Comparison of ENCODE assay signal across 8 cellular contexts in the genomic region with DNA sequence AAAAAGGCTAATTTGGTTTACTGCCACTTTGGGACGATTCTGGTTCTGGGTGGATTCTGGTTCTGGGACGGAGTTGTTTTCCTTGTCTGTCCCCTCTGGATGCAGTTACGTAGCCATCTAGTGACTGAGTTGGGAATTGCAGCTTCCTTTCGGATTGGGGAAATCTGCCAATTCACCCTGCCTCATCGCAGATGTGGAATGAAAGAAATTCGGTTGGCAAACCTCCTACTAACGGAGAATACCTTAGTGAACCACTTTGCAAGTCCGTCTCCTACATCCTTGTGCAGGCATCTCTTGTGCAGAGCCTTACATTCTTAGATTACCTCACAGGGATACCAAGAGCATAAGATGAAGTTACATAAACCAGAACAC. TPM values are rescaled to one million over a fixed set of nuclear protein-coding genes. Genes with fewer than 3 reads are reported as not detected.
DNase-seq lines count a peak whose midpoint lies in the region; ATAC-seq and TF ChIP-seq lines count a peak whose summit lies in the region.

No MANE protein-coding gene starts in this region.

- TF ChIP-seq POLR2A in gastroesophageal sphincter (IDR thresholded peaks at IDR 0.05) (no peak), suprapubic skin (IDR thresholded peaks at IDR 0.05) (no peak)

- H3K27me3 ChIP-seq in SJCRH30 (no peaks in the 10 kb centered on the region), gastroesophageal sphincter (no peaks in the 10 kb centered on the region), suprapubic skin (no peaks in the 10 kb centered on the region)

- DNase-seq in DMS53 treated with DMSO at 0.1 percent for 48 hours (lab: John Stamatoyannopoulos, UW; ENCODE audit: unreplicated experiment) (peak; percentile 42), LNCaP clone FGC (ENCODE audit: low read depth) (peak; percentile 61), SJCRH30 (peak; percentile 49 to 85), nucleus accumbens (lab: John Stamatoyannopoulos, UW) (peak in 51 of 56 donors; percentile 4 to 85 (median 54)), suprapubic skin (ENCODE audit: low spot score in 2 of 2) (peak; percentile 75 to 80)
- peak; percentile 63 for DNase-seq in activated naive CD4-positive, alpha-beta T cell treated with Interleukin-2 at 50 U/mL for 16 hours

- no peaks in the 10 kb centered on the region for H3K9me3 ChIP-seq in SJCRH30 (replicated peaks)
- no peaks in the 10 kb centered on the region for H3K9me3 ChIP-seq in gastroesophageal sphincter
- no peaks in the 10 kb centered on the region for H3K9me3 ChIP-seq in suprapubic skin

- TF ChIP-seq CTCF in LNCaP clone FGC (IDR thresholded peaks at IDR 0.05; ENCODE audit: control insufficient read depth, extremely low read depth, insufficient read depth) (peak; percentile 97), gastroesophageal sphincter (IDR thresholded peaks at IDR 0.05) (peak; percentile 92 to 97 (median 96)), suprapubic skin (IDR thresholded peaks at IDR 0.05) (peak; percentile 85 to 94)

- H3K4me1 ChIP-seq in SJCRH30 (no peaks in the 10 kb centered on the region), gastroesophageal sphincter (peaks cover 0 to 10% (median 0%) of the 10 kb centered on the region in 3 donors), suprapubic skin (peaks cover 17% of the 10 kb centered on the region)

- H3K36me3 ChIP-seq in SJCRH30 (no peaks in the 10 kb centered on the region), gastroesophageal sphincter (no peaks in the 10 kb centered on the region), suprapubic skin (no peaks in the 10 kb centered on the region)

- WGBS in gastroesophageal sphincter (ENCODE audit: low coverage in 1 of 2), 2 donors = 0 to 3% methylated on average over 5 to 6 of the region's 8 CpGs
- WGBS in suprapubic skin = 0% methylated on average over 8 of the region's 8 CpGs

- no peak for TF ChIP-seq EP300 in gastroesophageal sphincter (IDR thresholded peaks at IDR 0.05)
- no peak for TF ChIP-seq EP300 in suprapubic skin (IDR thresholded peaks at IDR 0.05)

- 0 out of 2 replicates have a peak overlapping the region, but pooled peaks have one; percentile 9 for H3K4me3 ChIP-seq in LNCaP clone FGC (ENCODE audit: low read depth, low read length)
- peak overlapping the region; percentile 51 for H3K4me3 ChIP-seq in SJCRH30
- peak overlapping the region; percentile 42 to 51 for H3K4me3 ChIP-seq in gastroesophageal sphincter
- H3K4me3 ChIP-seq in suprapubic skin = peak overlapping the region; percentile 35

- H3K27ac ChIP-seq in SJCRH30 (no peak overlapping the region), gastroesophageal sphincter (peak overlapping the region in 2 of 4 donors; percentile 32 to 50), suprapubic skin (no peak overlapping the region)

- ATAC-seq in gastroesophageal sphincter (peak; percentile 85), HG02588 (IDR thresholded peaks at IDR 0.05; ENCODE audit: unreplicated experiment) (no peak)

RNA-seq across cellular contexts. Expression of gene AP4E1, which starts 31.5 kb away (rescaled TPM):
- 9.8 and 11.4 TPM in 2 replicates for total RNA-seq in SJCRH30 (2014; rRNA removed; shearing (Covaris generic))
- 10 to 100 TPM; 10.6 to 18.5 (median 14.0) TPM for total RNA-seq in gastroesophageal sphincter
- 10 to 100 TPM; 12.7 to 18.7 (median 13.0) TPM for total RNA-seq in suprapubic skin
